In genomic region chr11:103325686-103326069, GRCh38 we compare ENCODE assay signal across 13 cellular contexts.
DNase-seq lines count a peak whose midpoint lies in the region; ATAC-seq, FAIRE-seq and TF ChIP-seq lines count a peak whose summit lies in the region.
"Had no signal": no experiment of that assay in that cellular context is flagged by ENCODE, and none has a peak within 500 bp of the region (broad histone marks: within the 10 kb centered on the region; RNA-seq: fewer than 3 reads in every experiment).

No MANE protein-coding gene starts in this region.

- peaks cover 6 to 11% (median 8%) of the 10 kb centered on the region in 3 donors for H3K4me1 Mint-ChIP-seq in CD8-positive, alpha-beta memory T cell

- H3K27me3 ChIP-seq in CD8-positive, alpha-beta memory T cell (ENCODE audit: insufficient read depth, low read length, poor library complexity, severe bottlenecking): no peaks in the 10 kb centered on the region
- no peaks in the 10 kb centered on the region for H3K27me3 ChIP-seq in endothelial cell of umbilical vein (ENCODE audit: control insufficient read depth in 2 of 2, insufficient read depth in 2 of 2, low read length in 2 of 2)
- H3K27me3 ChIP-seq: heart left ventricle had no signal

- peak overlapping the region in 5 of 7 donors; percentile 42 to 83 (median 52) for H3K4me3 Mint-ChIP-seq in CD8-positive, alpha-beta memory T cell

- peaks cover 9 to 10% (median 9%) of the 10 kb centered on the region in 3 donors for H3K36me3 Mint-ChIP-seq in CD8-positive, alpha-beta memory T cell

- intact Hi-C loops in endothelial cell of umbilical vein (cut with micrococcal nuclease): loop anchor here (1.0 to 10.0 kb wide), 6 partner anchors 213 to 829 kb away; no protein-coding TSS in a partner anchor

- H3K9ac ChIP-seq in endothelial cell of umbilical vein (replicated peaks; ENCODE audit: extremely low read depth, insufficient read depth, low read length): no peak overlapping the region

- H3K27me3 Mint-ChIP-seq in CD8-positive, alpha-beta memory T cell: no peaks in the 10 kb centered on the region

- ATAC-seq in GM19463 (IDR thresholded peaks at IDR 0.05; ENCODE audit: unreplicated experiment): peak; percentile 9
- peak; percentile 19 for ATAC-seq in HG03520 (IDR thresholded peaks at IDR 0.05; ENCODE audit: unreplicated experiment)
- no peak for ATAC-seq in HG03521 (IDR thresholded peaks at IDR 0.05; ENCODE audit: unreplicated experiment)

- no peak overlapping the region for H3K4me2 ChIP-seq in endothelial cell of umbilical vein (ENCODE audit: insufficient read depth, low read length)

- no peak overlapping the region for H3K4me3 ChIP-seq in CD8-positive, alpha-beta memory T cell (ENCODE audit: low read length)
- H3K4me3 ChIP-seq in endothelial cell of umbilical vein (replicated peaks in 1 of 3; ENCODE audit: insufficient read depth in 1 of 3, low read depth in 1 of 3, low read length in 3 of 3): no peak overlapping the region
- H3K4me3 ChIP-seq: heart left ventricle, left ventricle myocardium inferior had no signal

- dilution Hi-C loops in endothelial cell of umbilical vein (cut with MboI; ENCODE audit: extremely low pct_ligation_motif_present, low sequenced_read_pairs): no loop called here

- no peaks in the 10 kb centered on the region for H3K9me1 ChIP-seq in endothelial cell of umbilical vein (replicated peaks; ENCODE audit: control insufficient read depth, extremely low read depth, insufficient read depth, low read length)

- no peak overlapping the region for H3K27ac ChIP-seq in CD8-positive, alpha-beta memory T cell (ENCODE audit: low read depth, low read length)
- no peak overlapping the region for H3K27ac ChIP-seq in endothelial cell of umbilical vein (ENCODE audit: insufficient read depth, low read depth, low read length)
- H3K27ac ChIP-seq: heart left ventricle, HL-60, left ventricle myocardium inferior had no signal

- no peak for DNase-seq in CD8-positive, alpha-beta memory T cell
- DNase-seq in endothelial cell of umbilical vein (ENCODE audit: low read depth, low spot score): no peak
- DNase-seq in cerebellar cortex (ENCODE audit: low spot score): no peak
- DNase-seq in putamen (ENCODE audit: low spot score): no peak
- DNase-seq in NOMO-1 (lab: John Stamatoyannopoulos, UW; ENCODE audit: unreplicated experiment in 2 of 2): no peak
- DNase-seq: effector CD8-positive, alpha-beta T cell; left ventricle myocardium inferior had no signal

- no peaks in the 10 kb centered on the region for H4K20me1 ChIP-seq in endothelial cell of umbilical vein (replicated peaks; ENCODE audit: control insufficient read depth, extremely low read depth, insufficient read depth, low read length)

- peak overlapping the region; percentile 76 for H2AFZ ChIP-seq in endothelial cell of umbilical vein (ENCODE audit: low read depth, low read length)

- POLR2A ChIA-PET in CD8-positive, alpha-beta memory T cell (lab: Charles Lee): no interaction called here
- POLR2A ChIA-PET in endothelial cell of umbilical vein (lab: Charles Lee): no interaction called here

- H3K9me3 ChIP-seq in CD8-positive, alpha-beta memory T cell (ENCODE audit: low read length): no peaks in the 10 kb centered on the region
- no peaks in the 10 kb centered on the region for H3K9me3 ChIP-seq in endothelial cell of umbilical vein (replicated peaks; ENCODE audit: control insufficient read depth, insufficient read depth, low read length)
- H3K9me3 ChIP-seq: heart left ventricle, left ventricle myocardium inferior had no signal

- H3K27ac Mint-ChIP-seq in CD8-positive, alpha-beta memory T cell: peak overlapping the region in 1 of 8 donors; percentile 71

- CTCF ChIA-PET in CD8-positive, alpha-beta memory T cell (lab: Charles Lee): interaction anchor here (1.3 kb wide), 1 partner anchor 275 kb away, joined by 3 read pairs; no protein-coding TSS in a partner anchor
- CTCF ChIA-PET in endothelial cell of umbilical vein (lab: Charles Lee): interaction anchor here (0.6 to 3.9 kb wide), 27 partner anchors 10 to 839 kb away, joined by 3 to 35 read pairs (median 3); partner anchors contain the start of gene PDGFD

- no peak for FAIRE-seq in endothelial cell of umbilical vein (lab: Jason Lieb, UNC)

- no peak for TF ChIP-seq CTCF in endothelial cell of umbilical vein (IDR thresholded peaks at IDR 0.05; ENCODE audit: extremely low read depth in 1 of 2, insufficient read depth in 1 of 2, low read depth in 1 of 2, low read length in 2 of 2)

- no peaks in the 10 kb centered on the region for H3K79me2 ChIP-seq in endothelial cell of umbilical vein (ENCODE audit: control insufficient read depth, insufficient read depth, low read length)

- peaks cover 6% of the 10 kb centered on the region for H3K4me1 ChIP-seq in CD8-positive, alpha-beta memory T cell (ENCODE audit: insufficient read depth, low read length)
- H3K4me1 ChIP-seq in endothelial cell of umbilical vein (ENCODE audit: control insufficient read depth, extremely low read depth, insufficient read depth, low read length): peaks cover 8% of the 10 kb centered on the region

- no TSS peak for BruUV-seq in endothelial cell of umbilical vein (replicated peaks; lab: Mats Ljungman, UMichigan)

- H3K36me3 ChIP-seq in CD8-positive, alpha-beta memory T cell (ENCODE audit: insufficient read depth, low read length): no peaks in the 10 kb centered on the region
- no peaks in the 10 kb centered on the region for H3K36me3 ChIP-seq in endothelial cell of umbilical vein (ENCODE audit: control insufficient read depth in 2 of 2, extremely low read depth in 1 of 2, insufficient read depth in 2 of 2, low read length in 2 of 2)
- H3K36me3 ChIP-seq: left ventricle myocardium inferior had no signal

- no peaks in the 10 kb centered on the region for H3K9me3 Mint-ChIP-seq in CD8-positive, alpha-beta memory T cell
- H3K9me3 Mint-ChIP-seq: H9 had no signal

- no peak for TF ChIP-seq POLR2A in endothelial cell of umbilical vein (IDR thresholded peaks at IDR 0.05; ENCODE audit: low read depth, low read length)

TF ChIP-seq in endothelial cell of umbilical vein, 7 proteins besides CTCF, POLR2A, EP300 and RAD21:
- no peak for TF ChIP-seq POLR2AphosphoS5 (IDR thresholded peaks at IDR 0.05; ENCODE audit: insufficient read depth, low read depth, low read length)
- no peak for TF ChIP-seq GATA2 (IDR thresholded peaks at IDR 0.05; ENCODE audit: insufficient read depth, insufficient read length, low read depth, low read length)
- no peak for TF ChIP-seq FOS (IDR thresholded peaks at IDR 0.05; ENCODE audit: borderline replicate concordance, insufficient read depth, low read length)
- TF ChIP-seq MYC (IDR thresholded peaks at IDR 0.05; ENCODE audit: low read depth, low read length): no peak
- no peak for TF ChIP-seq MAX (IDR thresholded peaks at IDR 0.05; ENCODE audit: insufficient read depth, insufficient read length)
- TF ChIP-seq JUN (IDR thresholded peaks at IDR 0.05; ENCODE audit: borderline replicate concordance, insufficient read depth, insufficient read length, low read depth): no peak
- no peak for TF ChIP-seq EZH2 (IDR thresholded peaks at IDR 0.05; ENCODE audit: borderline replicate concordance, low read depth, low read length, severe bottlenecking)
